1 cellular context compared by ENCODE assay signal in genomic region chr17:58679263-58680037, GRCh38.
TF ChIP-seq lines count a peak whose summit lies in the region.

No MANE protein-coding gene starts in this region.

TF ChIP-seq in HEK293, 187 proteins besides CTCF, POLR2A, EP300 and RAD21 (continued from another document and continues in another):
- TF ChIP-seq, protein P1, sequence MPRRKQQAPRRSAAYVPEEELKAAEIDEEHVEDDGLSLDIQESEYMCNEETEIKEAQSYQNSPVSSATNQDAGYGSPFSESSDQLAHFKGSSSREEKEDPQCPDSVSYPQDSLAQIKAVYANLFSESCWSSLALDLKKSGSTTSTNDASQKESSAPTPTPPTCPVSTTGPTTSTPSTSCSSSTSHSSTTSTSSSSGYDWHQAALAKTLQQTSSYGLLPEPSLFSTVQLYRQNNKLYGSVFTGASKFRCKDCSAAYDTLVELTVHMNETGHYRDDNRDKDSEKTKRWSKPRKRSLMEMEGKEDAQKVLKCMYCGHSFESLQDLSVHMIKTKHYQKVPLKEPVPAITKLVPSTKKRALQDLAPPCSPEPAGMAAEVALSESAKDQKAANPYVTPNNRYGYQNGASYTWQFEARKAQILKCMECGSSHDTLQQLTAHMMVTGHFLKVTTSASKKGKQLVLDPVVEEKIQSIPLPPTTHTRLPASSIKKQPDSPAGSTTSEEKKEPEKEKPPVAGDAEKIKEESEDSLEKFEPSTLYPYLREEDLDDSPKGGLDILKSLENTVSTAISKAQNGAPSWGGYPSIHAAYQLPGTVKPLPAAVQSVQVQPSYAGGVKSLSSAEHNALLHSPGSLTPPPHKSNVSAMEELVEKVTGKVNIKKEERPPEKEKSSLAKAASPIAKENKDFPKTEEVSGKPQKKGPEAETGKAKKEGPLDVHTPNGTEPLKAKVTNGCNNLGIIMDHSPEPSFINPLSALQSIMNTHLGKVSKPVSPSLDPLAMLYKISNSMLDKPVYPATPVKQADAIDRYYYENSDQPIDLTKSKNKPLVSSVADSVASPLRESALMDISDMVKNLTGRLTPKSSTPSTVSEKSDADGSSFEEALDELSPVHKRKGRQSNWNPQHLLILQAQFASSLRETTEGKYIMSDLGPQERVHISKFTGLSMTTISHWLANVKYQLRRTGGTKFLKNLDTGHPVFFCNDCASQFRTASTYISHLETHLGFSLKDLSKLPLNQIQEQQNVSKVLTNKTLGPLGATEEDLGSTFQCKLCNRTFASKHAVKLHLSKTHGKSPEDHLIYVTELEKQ (tag by site-specific recombination; IDR thresholded peaks at IDR 0.05; ENCODE audit: borderline replicate concordance), result peak; percentile 83; the same call in 1 of the 2 replicates
- no peak for TF ChIP-seq ZNF16 (tag by site-specific recombination; IDR thresholded peaks at IDR 0.05; ENCODE audit: low read depth)
- peak; percentile 100 for TF ChIP-seq ZNF600 (tag by site-specific recombination; IDR thresholded peaks at IDR 0.05)
- no peak for TF ChIP-seq HOXA7 (CRISPR knock-in tag; IDR thresholded peaks at IDR 0.05; ENCODE audit: borderline replicate concordance)
- no peak for TF ChIP-seq ZNF274 (IDR thresholded peaks at IDR 0.05; ENCODE audit: low read length)
- no peak for TF ChIP-seq ZNF274 (tag by site-specific recombination; IDR thresholded peaks at IDR 0.05; ENCODE audit: borderline replicate concordance)
- TF ChIP-seq HOXD13 (CRISPR knock-in tag; IDR thresholded peaks at IDR 0.05; ENCODE audit: borderline replicate concordance), result no peak
- peak; percentile 70 for TF ChIP-seq ZNF664 (tag by site-specific recombination; IDR thresholded peaks at IDR 0.05)
- no peak; the same call in 1 of the 2 replicates for TF ChIP-seq ZNF214 (tag by site-specific recombination; IDR thresholded peaks at IDR 0.05; ENCODE audit: borderline replicate concordance)
- TF ChIP-seq ZNF175 (tag by site-specific recombination; IDR thresholded peaks at IDR 0.05), result no peak
- TF ChIP-seq ZNF48 (tag by site-specific recombination; IDR thresholded peaks at IDR 0.05), result no peak
- TF ChIP-seq ZEB2 (tag by site-specific recombination; IDR thresholded peaks at IDR 0.05), result peak; percentile 96
- TF ChIP-seq ZNF585B (tag by site-specific recombination; IDR thresholded peaks at IDR 0.05), result 0 out of 2 replicates have a peak, but pooled peaks have one; percentile 20
- no peak for TF ChIP-seq ZNF571 (tag by site-specific recombination; IDR thresholded peaks at IDR 0.05)
- TF ChIP-seq SETDB1 (IDR thresholded peaks at IDR 0.05; ENCODE audit: insufficient read length, low read length), result peak; percentile 65
- TF ChIP-seq, protein P2, sequence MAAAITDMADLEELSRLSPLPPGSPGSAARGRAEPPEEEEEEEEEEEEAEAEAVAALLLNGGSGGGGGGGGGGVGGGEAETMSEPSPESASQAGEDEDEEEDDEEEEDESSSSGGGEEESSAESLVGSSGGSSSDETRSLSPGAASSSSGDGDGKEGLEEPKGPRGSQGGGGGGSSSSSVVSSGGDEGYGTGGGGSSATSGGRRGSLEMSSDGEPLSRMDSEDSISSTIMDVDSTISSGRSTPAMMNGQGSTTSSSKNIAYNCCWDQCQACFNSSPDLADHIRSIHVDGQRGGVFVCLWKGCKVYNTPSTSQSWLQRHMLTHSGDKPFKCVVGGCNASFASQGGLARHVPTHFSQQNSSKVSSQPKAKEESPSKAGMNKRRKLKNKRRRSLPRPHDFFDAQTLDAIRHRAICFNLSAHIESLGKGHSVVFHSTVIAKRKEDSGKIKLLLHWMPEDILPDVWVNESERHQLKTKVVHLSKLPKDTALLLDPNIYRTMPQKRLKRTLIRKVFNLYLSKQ (tag by site-specific recombination; IDR thresholded peaks at IDR 0.05; ENCODE audit: borderline replicate concordance), result peak; percentile 79; the same call in 1 of the 2 replicates
- TF ChIP-seq ZNF768 (tag by site-specific recombination; IDR thresholded peaks at IDR 0.05), result peak; percentile 70; the same call in 1 of the 2 replicates
- TF ChIP-seq ZNF707 (tag by site-specific recombination; IDR thresholded peaks at IDR 0.05), result no peak
- peak; percentile 78; the same call in 1 of the 2 replicates for TF ChIP-seq ZNF324 (tag by site-specific recombination; IDR thresholded peaks at IDR 0.05)
- TF ChIP-seq ZNF23 (tag by site-specific recombination; IDR thresholded peaks at IDR 0.05; ENCODE audit: borderline replicate concordance), result no peak
- TF ChIP-seq, protein P3, sequence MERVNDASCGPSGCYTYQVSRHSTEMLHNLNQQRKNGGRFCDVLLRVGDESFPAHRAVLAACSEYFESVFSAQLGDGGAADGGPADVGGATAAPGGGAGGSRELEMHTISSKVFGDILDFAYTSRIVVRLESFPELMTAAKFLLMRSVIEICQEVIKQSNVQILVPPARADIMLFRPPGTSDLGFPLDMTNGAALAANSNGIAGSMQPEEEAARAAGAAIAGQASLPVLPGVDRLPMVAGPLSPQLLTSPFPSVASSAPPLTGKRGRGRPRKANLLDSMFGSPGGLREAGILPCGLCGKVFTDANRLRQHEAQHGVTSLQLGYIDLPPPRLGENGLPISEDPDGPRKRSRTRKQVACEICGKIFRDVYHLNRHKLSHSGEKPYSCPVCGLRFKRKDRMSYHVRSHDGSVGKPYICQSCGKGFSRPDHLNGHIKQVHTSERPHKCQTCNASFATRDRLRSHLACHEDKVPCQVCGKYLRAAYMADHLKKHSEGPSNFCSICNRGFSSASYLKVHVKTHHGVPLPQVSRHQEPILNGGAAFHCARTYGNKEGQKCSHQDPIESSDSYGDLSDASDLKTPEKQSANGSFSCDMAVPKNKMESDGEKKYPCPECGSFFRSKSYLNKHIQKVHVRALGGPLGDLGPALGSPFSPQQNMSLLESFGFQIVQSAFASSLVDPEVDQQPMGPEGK (tag by site-specific recombination; IDR thresholded peaks at IDR 0.05), result peak; percentile 80
- TF ChIP-seq ZNF155 (tag by site-specific recombination; IDR thresholded peaks at IDR 0.05), result no peak
- peak; percentile 95 for TF ChIP-seq KLF17 (tag by site-specific recombination; IDR thresholded peaks at IDR 0.05)
- TF ChIP-seq ZBTB1 (tag by site-specific recombination; IDR thresholded peaks at IDR 0.05), result no peak
- TF ChIP-seq PRDM2 (tag by site-specific recombination; IDR thresholded peaks at IDR 0.05; ENCODE audit: borderline replicate concordance), result no peak
- peak; percentile 98 for TF ChIP-seq ZNF366 (tag by site-specific recombination; conservative IDR thresholded peaks at IDR 0.05)
- peak; percentile 43; the same call in 1 of the 2 replicates for TF ChIP-seq ZBTB20 (tag by site-specific recombination; IDR thresholded peaks at IDR 0.05)
- TF ChIP-seq ZFP3 (tag by site-specific recombination; IDR thresholded peaks at IDR 0.05; ENCODE audit: low read depth), result no peak
- peak; percentile 90 for TF ChIP-seq ZNF660 (tag by site-specific recombination; IDR thresholded peaks at IDR 0.05)
- 0 out of 2 replicates have a peak, but pooled peaks have one; percentile 26 for TF ChIP-seq ZNF518A (tag by site-specific recombination; conservative IDR thresholded peaks at IDR 0.05; ENCODE audit: low read depth)
- TF ChIP-seq ZBTB8A (tag by site-specific recombination; IDR thresholded peaks at IDR 0.05), result peak; percentile 75
- peak; percentile 98 for TF ChIP-seq IKZF3 (tag by site-specific recombination; IDR thresholded peaks at IDR 0.05)
- peak; percentile 93 for TF ChIP-seq ZNF558 (tag by site-specific recombination; IDR thresholded peaks at IDR 0.05)
- TF ChIP-seq ZNF510 (tag by site-specific recombination; IDR thresholded peaks at IDR 0.05; ENCODE audit: insufficient replicate concordance), result no peak
- TF ChIP-seq SP3 (tag by site-specific recombination; IDR thresholded peaks at IDR 0.05), result peak; percentile 73
- no peak for TF ChIP-seq ZNF132 (tag by site-specific recombination; IDR thresholded peaks at IDR 0.05; ENCODE audit: borderline replicate concordance)
- TF ChIP-seq, protein P4, sequence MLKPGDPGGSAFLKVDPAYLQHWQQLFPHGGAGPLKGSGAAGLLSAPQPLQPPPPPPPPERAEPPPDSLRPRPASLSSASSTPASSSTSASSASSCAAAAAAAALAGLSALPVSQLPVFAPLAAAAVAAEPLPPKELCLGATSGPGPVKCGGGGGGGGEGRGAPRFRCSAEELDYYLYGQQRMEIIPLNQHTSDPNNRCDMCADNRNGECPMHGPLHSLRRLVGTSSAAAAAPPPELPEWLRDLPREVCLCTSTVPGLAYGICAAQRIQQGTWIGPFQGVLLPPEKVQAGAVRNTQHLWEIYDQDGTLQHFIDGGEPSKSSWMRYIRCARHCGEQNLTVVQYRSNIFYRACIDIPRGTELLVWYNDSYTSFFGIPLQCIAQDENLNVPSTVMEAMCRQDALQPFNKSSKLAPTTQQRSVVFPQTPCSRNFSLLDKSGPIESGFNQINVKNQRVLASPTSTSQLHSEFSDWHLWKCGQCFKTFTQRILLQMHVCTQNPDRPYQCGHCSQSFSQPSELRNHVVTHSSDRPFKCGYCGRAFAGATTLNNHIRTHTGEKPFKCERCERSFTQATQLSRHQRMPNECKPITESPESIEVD (tag by site-specific recombination; IDR thresholded peaks at IDR 0.05), result peak; percentile 96
- peak; percentile 97 for TF ChIP-seq ZNF24 (tag by site-specific recombination; IDR thresholded peaks at IDR 0.05)
- peak; percentile 96 for TF ChIP-seq SP7 (tag by site-specific recombination; IDR thresholded peaks at IDR 0.05)
- TF ChIP-seq ZBTB7A (tag by site-specific recombination; IDR thresholded peaks at IDR 0.05; ENCODE audit: low read depth), result 0 out of 2 replicates have a peak, but pooled peaks have one; percentile 58
- TF ChIP-seq ZNF433 (tag by site-specific recombination; IDR thresholded peaks at IDR 0.05; ENCODE audit: low read depth), result peak; percentile 4; the same call in 1 of the 2 replicates
